In genomic region chr13:101492251-101492910, GRCh38 we compare ENCODE assay signal across 22 cellular contexts. TPM values are rescaled to one million over a fixed set of nuclear protein-coding genes. Genes with fewer than 3 reads are reported as not detected.
DNase-seq lines count a peak whose midpoint lies in the region; ATAC-seq and TF ChIP-seq lines count a peak whose summit lies in the region.
"Had no signal": no experiment of that assay in that cellular context is flagged by ENCODE, and none has a peak within 500 bp of the region (broad histone marks: within the 10 kb centered on the region; RNA-seq: fewer than 3 reads in every experiment).

No MANE protein-coding gene starts in this region.

- H3K4me2 ChIP-seq in osteoblast (ENCODE audit: insufficient read depth, low read length) = peak overlapping the region; percentile 64
- H3K4me2 ChIP-seq: BLaER1 had no signal

- H3K36me3 ChIP-seq in osteoblast (ENCODE audit: insufficient read depth, low read length) = no peaks in the 10 kb centered on the region
- H3K36me3 ChIP-seq: BLaER1, esophagus muscularis mucosa, lower lobe of right lung had no signal

- peak overlapping the region; percentile 51 for H3K27ac ChIP-seq in osteoblast (ENCODE audit: low read depth, low read length)
- H3K27ac ChIP-seq: BLaER1, body of pancreas, esophagus muscularis mucosa, lower lobe of right lung had no signal

- H3K27ac Mint-ChIP-seq in natural killer cell treated with Interleukin-12 subunit alpha and Interleukin-12 subunit beta and Interleukin-15 and Interleukin-18, amount 100 ng/mL, for 72 hours = no peak overlapping the region
- H3K27ac Mint-ChIP-seq: activated CD4-positive, alpha-beta T cell treated with anti-CD3 and anti-CD28 coated beads, Interleukin-2, amount 10 ng/mL, durations not matched to agents 24 days and 14 days; activated naive CD4-positive, alpha-beta T cell treated with anti-CD3 and anti-CD28 coated beads, Interleukin-2, amount 50 U/mL, for 72 hours; T-helper 17 cell had no signal

- no peak for ATAC-seq in GM19351 (IDR thresholded peaks at IDR 0.05; ENCODE audit: unreplicated experiment)
- ATAC-seq in natural killer cell treated with Interleukin-12 subunit alpha and Interleukin-12 subunit beta and Interleukin-15 and Interleukin-18, amount 100 ng/mL, for 72 hours = no peak
- ATAC-seq: activated naive CD4-positive, alpha-beta T cell treated with anti-CD3 and anti-CD28 coated beads, Interleukin-2, amount 50 U/mL, for 72 hours; body of pancreas; lower lobe of right lung; T-helper 17 cell had no signal

- TF ChIP-seq CTCF in osteoblast (IDR thresholded peaks at IDR 0.05; ENCODE audit: extremely low read depth, low read depth, low read length) = no peak

- H3K4me1 Mint-ChIP-seq in natural killer cell treated with Interleukin-12 subunit alpha and Interleukin-12 subunit beta and Interleukin-15 and Interleukin-18, amount 100 ng/mL, for 72 hours (ENCODE audit: low read depth in 2 of 2) = no peaks in the 10 kb centered on the region
- H3K4me1 Mint-ChIP-seq: activated CD4-positive, alpha-beta T cell treated with anti-CD3 and anti-CD28 coated beads, Interleukin-2, amount 10 ng/mL, durations not matched to agents 24 days and 14 days had no signal

- H4K20me1 ChIP-seq in osteoblast (ENCODE audit: insufficient read depth, low read length) = peaks cover 16% of the 10 kb centered on the region
- H4K20me1 ChIP-seq: BLaER1 had no signal

- peak overlapping the region; percentile 18 for H3K4me3 ChIP-seq in osteoblast (ENCODE audit: insufficient read depth, low read length)
- H3K4me3 ChIP-seq: BLaER1, body of pancreas, esophagus muscularis mucosa, lower lobe of right lung had no signal

- DNase-seq in EH (ENCODE audit: low read depth) (peak; percentile 52), amniotic epithelial cell (ENCODE audit: low read depth) (peak; percentile 49), fibroblast of peridontal ligament (ENCODE audit: extremely low read depth) (peak; percentile 70), osteoblast (ENCODE audit: insufficient read length, low spot score, missing footprints) (no peak), NCI-H446 (lab: John Stamatoyannopoulos, UW) (no peak), NCI-H1105 (lab: John Stamatoyannopoulos, UW) (no peak)
- DNase-seq in natural killer cell treated with Interleukin-12 subunit alpha and Interleukin-12 subunit beta and Interleukin-15 and Interleukin-18, amount 100 ng/mL, for 72 hours (ENCODE audit: low spot score) = no peak
- DNase-seq: activated CD4-positive, alpha-beta T cell treated with anti-CD3 and anti-CD28 coated beads, Interleukin-2, amount 10 ng/mL, durations not matched to agents 24 days and 14 days; body of pancreas; COR-L47; Karpas-422; kidney; lower lobe of right lung; NCI-H1092; NCI-H1930; NCI-H748 treated with DMSO at 0.1 percent for 48 hours; nucleus accumbens; T-helper 17 cell had no signal

- H3K9me3 ChIP-seq in osteoblast (ENCODE audit: low read depth, low read length) = no peaks in the 10 kb centered on the region
- H3K9me3 ChIP-seq: BLaER1, body of pancreas, esophagus muscularis mucosa, lower lobe of right lung had no signal

- H3K36me3 Mint-ChIP-seq in natural killer cell treated with Interleukin-12 subunit alpha and Interleukin-12 subunit beta and Interleukin-15 and Interleukin-18, amount 100 ng/mL, for 72 hours = no peaks in the 10 kb centered on the region
- H3K36me3 Mint-ChIP-seq: activated naive CD4-positive, alpha-beta T cell treated with anti-CD3 and anti-CD28 coated beads, Interleukin-2, amount 50 U/mL, for 72 hours had no signal

- peaks cover 98% of the 10 kb centered on the region for H3K79me2 ChIP-seq in osteoblast (ENCODE audit: insufficient read depth, low read length)

- H2AFZ ChIP-seq in osteoblast (ENCODE audit: low read length) = no peak overlapping the region

- no peak overlapping the region for H3K4me3 Mint-ChIP-seq in natural killer cell treated with Interleukin-12 subunit alpha and Interleukin-12 subunit beta and Interleukin-15 and Interleukin-18, amount 100 ng/mL, for 72 hours
- H3K4me3 Mint-ChIP-seq: activated CD4-positive, alpha-beta T cell treated with anti-CD3 and anti-CD28 coated beads, Interleukin-2, amount 10 ng/mL, durations not matched to agents 24 days and 14 days; T-helper 17 cell had no signal

- H3K27me3 ChIP-seq in osteoblast (ENCODE audit: insufficient read depth, low read length) = no peaks in the 10 kb centered on the region
- H3K27me3 ChIP-seq: BLaER1, body of pancreas, esophagus muscularis mucosa had no signal

- peaks cover 20% of the 10 kb centered on the region for H3K4me1 ChIP-seq in osteoblast (ENCODE audit: insufficient read depth, low read length)
- H3K4me1 ChIP-seq: BLaER1, body of pancreas, esophagus muscularis mucosa, lower lobe of right lung had no signal

- no peaks in the 10 kb centered on the region for H3K9me3 Mint-ChIP-seq in natural killer cell treated with Interleukin-12 subunit alpha and Interleukin-12 subunit beta and Interleukin-15 and Interleukin-18, amount 100 ng/mL, for 72 hours
- H3K9me3 Mint-ChIP-seq: activated CD4-positive, alpha-beta T cell treated with anti-CD3 and anti-CD28 coated beads, Interleukin-2, amount 10 ng/mL, durations not matched to agents 24 days and 14 days; activated naive CD4-positive, alpha-beta T cell treated with anti-CD3 and anti-CD28 coated beads, Interleukin-2, amount 50 U/mL, for 72 hours had no signal

- peaks cover 3 to 16% of the 10 kb centered on the region in 2 donors for H3K27me3 Mint-ChIP-seq in natural killer cell treated with Interleukin-12 subunit alpha and Interleukin-12 subunit beta and Interleukin-15 and Interleukin-18, amount 100 ng/mL, for 72 hours
- H3K27me3 Mint-ChIP-seq: activated CD4-positive, alpha-beta T cell treated with anti-CD3 and anti-CD28 coated beads, Interleukin-2, amount 10 ng/mL, durations not matched to agents 24 days and 14 days had no signal

RNA-seq across cellular contexts. Expression of gene ITGBL1, which starts 39.9 kb away (rescaled TPM):
- 360 and 398 TPM in 2 replicates for total RNA-seq in osteoblast
- not detected for total RNA-seq in natural killer cell treated with Interleukin-12 subunit alpha and Interleukin-12 subunit beta and Interleukin-15 and Interleukin-18, amount 100 ng/mL, for 72 hours
- total RNA-seq: activated CD4-positive, alpha-beta T cell treated with anti-CD3 and anti-CD28 coated beads, Interleukin-2, amount 10 ng/mL, durations not matched to agents 24 days and 14 days; activated naive CD4-positive, alpha-beta T cell treated with anti-CD3 and anti-CD28 coated beads, Interleukin-2, amount 50 U/mL, for 72 hours; T-helper 17 cell had no signal

Comparison
In these comparisons a context has a peak if more than half of its experiments do, and no peak if none do; other contexts are left out.
1. DNase-seq: peak in EH (single experiment), amniotic epithelial cell (single experiment) and fibroblast of peridontal ligament (single experiment); none in osteoblast (single experiment), NCI-H446 (0 of 2), NCI-H1105 (single experiment) and natural killer cell treated with Interleukin-12 subunit alpha and Interleukin-12 subunit beta and Interleukin-15 and Interleukin-18, amount 100 ng/mL, for 72 hours (single experiment).
2. RNA of gene ITGBL1, which starts 39.9 kb away (total RNA-seq): 360 to 398 TPM in osteoblast; not detected in natural killer cell treated with Interleukin-12 subunit alpha and Interleukin-12 subunit beta and Interleukin-15 and Interleukin-18, amount 100 ng/mL, for 72 hours; every median in the first group is over 100 times any median in the second.